29 cellular contexts compared by ENCODE assay signal in genomic region chr14:71454513-71455332, GRCh38.
DNase-seq lines count a peak whose midpoint lies in the region; ATAC-seq, FAIRE-seq and TF ChIP-seq lines count a peak whose summit lies in the region.
"Had no signal": no experiment of that assay in that cellular context is flagged by ENCODE, and none has a peak within 500 bp of the region (broad histone marks: within the 10 kb centered on the region; RNA-seq: fewer than 3 reads in every experiment).

No MANE protein-coding gene starts in this region.

- H3K4me3 ChIP-seq in right lobe of liver, result no peak overlapping the region
- H3K4me3 ChIP-seq: adrenal gland; BLaER1 treated with 17β-estradiol and CSF1 and Interleukin-3, amounts not matched to agents 10 nM and 100 nM; body of pancreas; MG63; ovary; right atrium auricular region; testis had no signal

- no peaks in the 10 kb centered on the region for H3K27me3 ChIP-seq in right lobe of liver
- H3K27me3 ChIP-seq: adrenal gland; BLaER1 treated with 17β-estradiol and CSF1 and Interleukin-3, amounts not matched to agents 10 nM and 100 nM; body of pancreas; MG63; ovary; right atrium auricular region; testis had no signal

- intact Hi-C loops in right lobe of liver (cut with DNase I), result no loop called here

- DNase-seq in GM12892 (ENCODE audit: insufficient read length), result no peak
- DNase-seq in right lobe of liver, result no peak
- no peak for DNase-seq in activated effector memory CD4-positive, alpha-beta T cell treated with anti-CD3 and anti-CD28 coated beads, Interleukin-2, amount 50 U/mL, for 16 hours
- DNase-seq in iPS-NIHi7 (ENCODE audit: extremely low spot score), result no peak
- DNase-seq in SHP77 treated with DMSO at 0.1 percent for 48 hours (lab: John Stamatoyannopoulos, UW), result no peak
- DNase-seq: activated CD4-positive, CD25-positive, alpha-beta regulatory T cell treated with anti-CD3 and anti-CD28 coated beads, Interleukin-2, amount 50 U/mL, for 72 hours; activated T-cell treated with anti-CD3 and anti-CD28 coated beads, Interleukin-2, amount 50 U/mL, for 1 hour; adrenal gland; body of pancreas; cerebellar nuclear complex; DMS79 treated with DMSO at 0.1 percent for 48 hours; GF-D8; hippocampal formation; immature natural killer cell; MG63; midbrain; NCI-H2029 treated with DMSO at 0.1 percent for 48 hours; NCI-H2227 treated with DMSO at 0.1 percent for 48 hours; NCI-H69; ovary; stimulated activated CD4-positive, alpha-beta T cell treated with anti-CD3 and anti-CD28 coated beads, Interleukin-4, amount 100 ng/mL, for 1 hour; stimulated activated naive B cell treated with anti-CD40 and anti-IgM and Interleukin-4, amounts not matched to agents 10 μg/mL and 1 μg/mL and 100 μg/mL, for 72 hours; testis had no signal

- peak overlapping the region; percentile 16; the same call in 1 of the 2 replicates for H3K27ac ChIP-seq in 22Rv1
- peak overlapping the region; percentile 46 for H3K27ac ChIP-seq in VCaP
- H3K27ac ChIP-seq in right lobe of liver, result peak overlapping the region in 2 of 3 donors; percentile 6 to 12
- H3K27ac ChIP-seq: adrenal gland; BLaER1 treated with 17β-estradiol and CSF1 and Interleukin-3, amounts not matched to agents 10 nM and 100 nM; ovary; right atrium auricular region had no signal

- peaks cover 0 to 9% (median 0%) of the 10 kb centered on the region in 4 donors for H3K4me1 ChIP-seq in right lobe of liver
- H3K4me1 ChIP-seq: right atrium auricular region, testis had no signal

- FAIRE-seq in GM12892 (lab: Jason Lieb, UNC), result peak; percentile 30
- FAIRE-seq: H1 had no signal

- WGBS in right lobe of liver (ENCODE audit: insufficient coverage, low coverage, low lambda C conversion rate, missing lambda C conversion rate), result 60% methylated on average over 6 of the region's 6 CpGs

- TF ChIP-seq CTCF in 22Rv1 (IDR thresholded peaks at IDR 0.05) (no peak), VCaP (conservative IDR thresholded peaks at IDR 0.05) (no peak), right lobe of liver (IDR thresholded peaks at IDR 0.05) (no peak)

- no peaks in the 10 kb centered on the region for H3K9me3 ChIP-seq in right lobe of liver
- H3K9me3 ChIP-seq: adrenal gland, body of pancreas, MG63, ovary, right atrium auricular region, testis had no signal

- TF ChIP-seq POLR2A in GM12892 (IDR thresholded peaks at IDR 0.05; ENCODE audit: low read depth, low read length) (no peak), right lobe of liver (IDR thresholded peaks at IDR 0.05) (no peak)

- no peaks in the 10 kb centered on the region for H3K36me3 ChIP-seq in right lobe of liver
- H3K36me3 ChIP-seq: adrenal gland, MG63, ovary, right atrium auricular region had no signal

- ATAC-seq in right lobe of liver (peak; percentile 61 to 96 (median 68)), GM18907 (IDR thresholded peaks at IDR 0.05; ENCODE audit: unreplicated experiment) (no peak)
- ATAC-seq: body of pancreas; stimulated activated naive B cell treated with anti-CD40 and anti-IgM and Interleukin-4, amounts not matched to agents 10 μg/mL and 1 μg/mL and 100 μg/mL, for 72 hours had no signal
